ENCODE assay signal across 10 cellular contexts in genomic region chr12:51245476-51246253, GRCh38. TPM values are rescaled to one million over a fixed set of nuclear protein-coding genes. Genes with fewer than 3 reads are reported as not detected.
DNase-seq lines count a peak whose midpoint lies in the region; ATAC-seq lines count a peak whose summit lies in the region.
"Had no signal": no experiment of that assay in that cellular context is flagged by ENCODE, and none has a peak within 500 bp of the region (broad histone marks: within the 10 kb centered on the region; RNA-seq: fewer than 3 reads in every experiment).

No MANE protein-coding gene starts in this region.

- POLR2A ChIA-PET in T-cell (lab: Charles Lee), result interaction anchor here (0.5 to 1.7 kb wide), 5 partner anchors 20 to 1252 kb away, joined by 3 to 8 read pairs (median 5); partner anchors contain the start of gene POU6F1 (in 1 of the 2)

- CTCF ChIA-PET in activated CD8-positive, alpha-beta memory T cell treated with anti-CD3 and anti-CD28 coated beads, Interleukin-2, amount 10 ng/mL, durations not matched to agents 7 days and 5 days (lab: Charles Lee), result interaction anchor here (0.7 to 2.4 kb wide), 4 partner anchors 17 to 480 kb away, joined by 3 to 10 read pairs (median 6); no protein-coding TSS in a partner anchor
- CTCF ChIA-PET in T-cell (lab: Charles Lee), result interaction anchor here (0.6 to 0.8 kb wide), 2 partner anchors 17 to 18 kb away, joined by 3 read pairs; no protein-coding TSS in a partner anchor

- no peak overlapping the region for H3K4me3 Mint-ChIP-seq in activated CD8-positive, alpha-beta memory T cell treated with anti-CD3 and anti-CD28 coated beads, Interleukin-2, amount 10 ng/mL, durations not matched to agents 7 days and 5 days
- H3K4me3 Mint-ChIP-seq in T-cell, result peak overlapping the region in 1 of 3 donors; percentile 29
- H3K4me3 Mint-ChIP-seq in stimulated activated naive B cell treated with anti-CD40 and anti-IgM and Interleukin-4, amounts not matched to agents 10 μg/mL and 1 μg/mL and 100 μg/mL, for 72 hours, result peak overlapping the region in 1 of 2 donors; percentile 20

- DNase-seq in activated CD8-positive, alpha-beta memory T cell treated with anti-CD3 and anti-CD28 coated beads, Interleukin-2, amount 10 ng/mL, durations not matched to agents 7 days and 5 days, result no peak
- DNase-seq in activated CD8-positive, alpha-beta memory T cell treated with anti-CD3 and anti-CD28 coated beads for 24 hours, result no peak
- DNase-seq in T-cell (no peak), epithelial cell of prostate (ENCODE audit: low read depth, low spot score) (no peak), cortex of kidney (lab: John Stamatoyannopoulos, UW) (no peak)
- no peak for DNase-seq in stimulated activated naive B cell treated with anti-CD40 and anti-IgM and Interleukin-4, amounts not matched to agents 10 μg/mL and 1 μg/mL and 100 μg/mL, for 72 hours
- DNase-seq: NCI-H1930 had no signal

- H3K9me3 Mint-ChIP-seq in activated CD8-positive, alpha-beta memory T cell treated with anti-CD3 and anti-CD28 coated beads, Interleukin-2, amount 10 ng/mL, durations not matched to agents 7 days and 5 days (ENCODE audit: low read depth), result no peaks in the 10 kb centered on the region
- no peaks in the 10 kb centered on the region for H3K9me3 Mint-ChIP-seq in T-cell
- no peaks in the 10 kb centered on the region for H3K9me3 Mint-ChIP-seq in stimulated activated naive B cell treated with anti-CD40 and anti-IgM and Interleukin-4, amounts not matched to agents 10 μg/mL and 1 μg/mL and 100 μg/mL, for 72 hours

- peaks cover 35% of the 10 kb centered on the region for H3K36me3 Mint-ChIP-seq in activated CD8-positive, alpha-beta memory T cell treated with anti-CD3 and anti-CD28 coated beads, Interleukin-2, amount 10 ng/mL, durations not matched to agents 7 days and 5 days
- H3K36me3 Mint-ChIP-seq in T-cell, result peaks cover 30% of the 10 kb centered on the region
- peaks cover 39 to 56% of the 10 kb centered on the region in 2 donors for H3K36me3 Mint-ChIP-seq in stimulated activated naive B cell treated with anti-CD40 and anti-IgM and Interleukin-4, amounts not matched to agents 10 μg/mL and 1 μg/mL and 100 μg/mL, for 72 hours

- H3K27ac Mint-ChIP-seq in activated CD8-positive, alpha-beta memory T cell treated with anti-CD3 and anti-CD28 coated beads, Interleukin-2, amount 10 ng/mL, durations not matched to agents 7 days and 5 days, result peak overlapping the region; percentile 85
- H3K27ac Mint-ChIP-seq in T-cell, result peak overlapping the region; percentile 83 to 85
- peak overlapping the region; percentile 78 for H3K27ac Mint-ChIP-seq in stimulated activated naive B cell treated with anti-CD40 and anti-IgM and Interleukin-4, amounts not matched to agents 10 μg/mL and 1 μg/mL and 100 μg/mL, for 72 hours

- H3K4me1 Mint-ChIP-seq in activated CD8-positive, alpha-beta memory T cell treated with anti-CD3 and anti-CD28 coated beads, Interleukin-2, amount 10 ng/mL, durations not matched to agents 7 days and 5 days, result peaks cover 47% of the 10 kb centered on the region
- H3K4me1 Mint-ChIP-seq in T-cell, result peaks cover 63 to 69% (median 68%) of the 10 kb centered on the region in 3 donors
- peaks cover 39 to 60% of the 10 kb centered on the region in 2 donors for H3K4me1 Mint-ChIP-seq in stimulated activated naive B cell treated with anti-CD40 and anti-IgM and Interleukin-4, amounts not matched to agents 10 μg/mL and 1 μg/mL and 100 μg/mL, for 72 hours

- ATAC-seq in activated CD8-positive, alpha-beta memory T cell treated with anti-CD3 and anti-CD28 coated beads, Interleukin-2, amount 10 ng/mL, durations not matched to agents 7 days and 5 days, result no peak
- peak in 2 of 4 experiments; percentile 7 to 20 for ATAC-seq in T-cell (replicated peaks in 1 of 4)
- no peak for ATAC-seq in stimulated activated naive B cell treated with anti-CD40 and anti-IgM and Interleukin-4, amounts not matched to agents 10 μg/mL and 1 μg/mL and 100 μg/mL, for 72 hours (replicated peaks)
- ATAC-seq in GM18870 (IDR thresholded peaks at IDR 0.05; ENCODE audit: unreplicated experiment), result no peak
- no peak for ATAC-seq in HG03139 (IDR thresholded peaks at IDR 0.05; ENCODE audit: unreplicated experiment)

- H3K27me3 Mint-ChIP-seq in activated CD8-positive, alpha-beta memory T cell treated with anti-CD3 and anti-CD28 coated beads, Interleukin-2, amount 10 ng/mL, durations not matched to agents 7 days and 5 days, result no peaks in the 10 kb centered on the region
- H3K27me3 Mint-ChIP-seq in T-cell, result no peaks in the 10 kb centered on the region
- H3K27me3 Mint-ChIP-seq in stimulated activated naive B cell treated with anti-CD40 and anti-IgM and Interleukin-4, amounts not matched to agents 10 μg/mL and 1 μg/mL and 100 μg/mL, for 72 hours, result no peaks in the 10 kb centered on the region

- peak overlapping the region; percentile 20 for H3K27ac ChIP-seq in epithelial cell of prostate
- H3K27ac ChIP-seq: suprapubic skin had no signal

RNA-seq across cellular contexts. Expression of gene DAZAP2, which starts 7.0 kb away (rescaled TPM):
- 100 to 1,000 TPM; 174 to 181 TPM for total RNA-seq in activated CD8-positive, alpha-beta memory T cell treated with anti-CD3 and anti-CD28 coated beads, Interleukin-2, amount 10 ng/mL, durations not matched to agents 7 days and 5 days
- 100 to 1,000 TPM; 275 to 308 (median 282) TPM for total RNA-seq in T-cell

RNA-seq across cellular contexts. Expression of gene SMAGP, which starts 24.6 kb away (rescaled TPM):
- total RNA-seq in activated CD8-positive, alpha-beta memory T cell treated with anti-CD3 and anti-CD28 coated beads, Interleukin-2, amount 10 ng/mL, durations not matched to agents 7 days and 5 days, result 1 to 10 TPM; 1.4 to 3.4 TPM
- total RNA-seq in T-cell, result 1 to 10 TPM; 3.2 to 5.3 (median 3.6) TPM

RNA-seq across cellular contexts. Expression of gene POU6F1, which starts 27.8 kb away (rescaled TPM):
- 1 to 10 TPM; 3.6 to 5.4 TPM for total RNA-seq in activated CD8-positive, alpha-beta memory T cell treated with anti-CD3 and anti-CD28 coated beads, Interleukin-2, amount 10 ng/mL, durations not matched to agents 7 days and 5 days
- total RNA-seq in T-cell, result 10 to 100 TPM; 29.4 to 61.9 (median 45.4) TPM

Comparison
In these comparisons a context has a peak if more than half of its experiments do, and no peak if none do; other contexts are left out.
1. RNA of gene POU6F1, which starts 27.8 kb away (total RNA-seq): 29.4 to 61.9 TPM in T-cell; 3.6 to 5.4 TPM in activated CD8-positive, alpha-beta memory T cell treated with anti-CD3 and anti-CD28 coated beads, Interleukin-2, amount 10 ng/mL, durations not matched to agents 7 days and 5 days; every median in the first group is over 4 times any median in the second.
2. Peak in every context shown above with its lines, with median percentiles within 50 percentile points of each other: H3K27ac Mint-ChIP-seq.